In genomic region chr16:57084257-57084770, GRCh38 we compare ENCODE assay signal across 8 cellular contexts. TPM values are rescaled to one million over a fixed set of nuclear protein-coding genes. Genes with fewer than 3 reads are reported as not detected.
DNase-seq lines count a peak whose midpoint lies in the region; ATAC-seq and TF ChIP-seq lines count a peak whose summit lies in the region.

No MANE protein-coding gene starts in this region.

- CTCF ChIA-PET in A673 (lab: Charles Lee), result interaction anchor here (0.5 to 1.3 kb wide), 8 partner anchors 8 to 333 kb away, joined by 3 to 7 read pairs (median 4); partner anchors contain the start of genes CPNE2 and PSME3IP1

- H3K36me3 ChIP-seq in A673 (ENCODE audit: insufficient read depth, low read length, poor library complexity, severe bottlenecking) (no peaks in the 10 kb centered on the region), gastrocnemius medialis (no peaks in the 10 kb centered on the region)

- H3K27me3 ChIP-seq in A673 (replicated peaks; ENCODE audit: insufficient read depth, low read depth, low read length, poor library complexity) (no peaks in the 10 kb centered on the region), gastrocnemius medialis (no peaks in the 10 kb centered on the region)

- in situ Hi-C loops in gastrocnemius medialis (cut with MboI; ENCODE audit: low sequenced_read_pairs in 4 of 4), result loop anchor here in 2 of 4 donors (5.0 to 25.0 kb wide), 3 partner anchors 83 to 328 kb away; partner anchors contain the start of gene CCL17 (in 1 of the 2)

- peak; percentile 87 for DNase-seq in A673 (ENCODE audit: low spot score)
- DNase-seq in M059J (ENCODE audit: low read depth), result peak; percentile 64
- peak; percentile 58 for DNase-seq in T-helper 22 cell (ENCODE audit: low read depth)
- DNase-seq in anterior cingulate cortex (lab: John Stamatoyannopoulos, UW), result peak in 52 of 58 donors; percentile 12 to 80 (median 52)
- DNase-seq in hepatic stellate cell (ENCODE audit: low spot score), result peak; percentile 88
- peak; percentile 32 to 57 for DNase-seq in gastrocnemius medialis

- peak; percentile 98 for TF ChIP-seq CTCF in A673 (conservative IDR thresholded peaks at IDR 0.05; ENCODE audit: low read depth, low read length)
- TF ChIP-seq CTCF in gastrocnemius medialis (IDR thresholded peaks at IDR 0.05 in 4 of 5, conservative IDR thresholded peaks at IDR 0.05 in 1 of 5), result peak; percentile 82 to 95 (median 92)

- H3K9me3 ChIP-seq in A673 (ENCODE audit: low read depth, low read length, poor library complexity, severe bottlenecking), result no peaks in the 10 kb centered on the region
- no peaks in the 10 kb centered on the region for H3K9me3 ChIP-seq in gastrocnemius medialis

- POLR2A ChIA-PET in A673 (lab: Charles Lee; ENCODE audit: low non-redundant PET), result no interaction called here

- BruUV-seq in A673 (replicated peaks; lab: Mats Ljungman, UMichigan), result no TSS peak

- H3K27ac ChIP-seq in A673 (ENCODE audit: low read depth, low read length, poor library complexity, severe bottlenecking) (no peak overlapping the region), gastrocnemius medialis (no peak overlapping the region)

- H3K4me1 ChIP-seq in A673 (ENCODE audit: insufficient read depth, low read length, poor library complexity, severe bottlenecking), result no peaks in the 10 kb centered on the region
- H3K4me1 ChIP-seq in gastrocnemius medialis, result no peaks in the 10 kb centered on the region

- intact Hi-C loops in A673 (cut with micrococcal nuclease; ENCODE audit: unreplicated experiment) (loop anchor here (1.0 to 5.0 kb wide), 3 partner anchors 84 to 333 kb away; no protein-coding TSS in a partner anchor), gastrocnemius medialis (cut with DNase I; ENCODE audit: low total_unique reads) (loop anchor here (5.0 kb wide), 1 partner anchor 83 kb away; no protein-coding TSS in a partner anchor)

- TF ChIP-seq POLR2A in gastrocnemius medialis (IDR thresholded peaks at IDR 0.05), result no peak

- ATAC-seq in GM18498 (IDR thresholded peaks at IDR 0.05; ENCODE audit: unreplicated experiment) (peak; percentile 60), gastrocnemius medialis (peak; percentile 72 to 84), GM19023 (IDR thresholded peaks at IDR 0.05; ENCODE audit: unreplicated experiment) (no peak)

- H3K4me3 ChIP-seq in A673 (ENCODE audit: low read depth, low read length, poor library complexity, severe bottlenecking) (no peak overlapping the region), gastrocnemius medialis (no peak overlapping the region)

RNA-seq across cellular contexts. Expression of gene CPNE2, which starts 8.1 kb away (rescaled TPM):
- total RNA-seq in A673 (2021) (38.1 and 43.6 TPM in 2 replicates), gastrocnemius medialis (10 to 100 TPM; 11.7 to 20.0 (median 17.2) TPM)
- total RNA-seq in M059J (2014; rRNA removed; shearing (Covaris generic)), result 27.5 and 34.3 TPM in 2 replicates
